12 cellular contexts compared by ENCODE assay signal in the genomic region with DNA sequence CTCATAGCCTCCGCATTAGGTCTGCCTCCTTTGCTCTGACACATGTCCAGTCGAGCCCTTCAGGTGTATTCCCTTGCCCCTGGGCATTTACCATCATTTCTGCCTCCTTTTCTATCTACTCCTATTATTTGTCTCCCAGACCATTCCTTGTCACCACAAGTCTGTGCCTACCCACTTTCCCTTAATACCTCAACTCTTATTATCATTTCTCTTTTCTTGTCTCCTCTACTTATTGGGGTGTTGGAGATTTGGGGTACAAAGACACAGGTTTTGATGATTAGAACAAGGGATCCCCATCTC. TPM values are rescaled to one million over a fixed set of nuclear protein-coding genes. Genes with fewer than 3 reads are reported as not detected.
A peak's percentile ranks its signal among the peaks of the same experiment; 100 is the strongest.
DNase-seq lines count a peak whose midpoint lies in the region; ATAC-seq and TF ChIP-seq lines count a peak whose summit lies in the region.
"Had no signal": no experiment of that assay in that cellular context is flagged by ENCODE, and none has a peak within 500 bp of the region (broad histone marks: within the 10 kb centered on the region; RNA-seq: fewer than 3 reads in every experiment).

No MANE protein-coding gene starts in this region.

- no peak overlapping the region for H2AK5ac ChIP-seq in IMR-90 (ENCODE audit: low read depth, low read length)

- H3K9ac ChIP-seq in IMR-90 (ENCODE audit: low read depth, low read length): no peak overlapping the region
- H3K9ac ChIP-seq in neural progenitor cell: no peak overlapping the region
- H3K9ac ChIP-seq in mammary epithelial cell (ENCODE audit: insufficient read depth, low read length): no peak overlapping the region

- dilution Hi-C loops in IMR-90 (cut with HindIII; ENCODE audit: low sequenced_read_pairs, unreplicated experiment): no loop called here
- dilution Hi-C loops in mammary epithelial cell (cut with HindIII; ENCODE audit: low sequenced_read_pairs): no loop called here

- no peak overlapping the region for H2AK9ac ChIP-seq in IMR-90 (replicated peaks; ENCODE audit: low read depth, low read length, poor library complexity)

- peaks cover 69% of the 10 kb centered on the region for H3K79me2 ChIP-seq in neural progenitor cell (ENCODE audit: low read depth)
- H3K79me2 ChIP-seq in mammary epithelial cell (ENCODE audit: insufficient read depth, low read length): peaks cover 14% of the 10 kb centered on the region

- TF ChIP-seq CTCF in CD4-positive, alpha-beta T cell (IDR thresholded peaks at IDR 0.05): no peak
- TF ChIP-seq CTCF in IMR-90 (conservative IDR thresholded peaks at IDR 0.05; ENCODE audit: low read depth, low read length): no peak
- TF ChIP-seq CTCF in neural progenitor cell (IDR thresholded peaks at IDR 0.05): no peak
- no peak for TF ChIP-seq CTCF in mammary epithelial cell (conservative IDR thresholded peaks at IDR 0.05 in 1 of 2, IDR thresholded peaks at IDR 0.05 in 1 of 2; ENCODE audit: extremely low read depth in 1 of 2, insufficient read depth in 1 of 2, low read depth in 1 of 2, low read length in 2 of 2)

- DNase-seq in CD4-positive, alpha-beta T cell: no peak
- no peak for DNase-seq in IMR-90
- no peak for DNase-seq in neural progenitor cell (ENCODE audit: low spot score)
- no peak for DNase-seq in NCI-H1694 treated with DMSO at 0.1 percent for 48 hours (lab: John Stamatoyannopoulos, UW)
- no peak for DNase-seq in activated CD4-positive, CD25-positive, alpha-beta regulatory T cell treated with anti-CD3 and anti-CD28 coated beads, Interleukin-2, amount 50 U/mL, for 72 hours
- no peak for DNase-seq in NCI-H187 (lab: John Stamatoyannopoulos, UW)
- DNase-seq in mammary epithelial cell: no peak
- DNase-seq: heart right ventricle; PC-3; retina; stimulated activated CD4-positive, alpha-beta T cell treated with anti-CD3 and anti-CD28 coated beads, Interleukin-4, amount 100 ng/mL, for 4 hours had no signal

- H3K4me2 ChIP-seq in IMR-90 (ENCODE audit: low read depth, low read length) (peak overlapping the region; percentile 42), neural progenitor cell (peak overlapping the region; percentile 88), mammary epithelial cell (ENCODE audit: insufficient read depth, low read depth, low read length) (no peak overlapping the region)

- peaks cover 77% of the 10 kb centered on the region for H3K4me1 Mint-ChIP-seq in CD4-positive, alpha-beta T cell (ENCODE audit: low read depth)
- peaks cover 74% of the 10 kb centered on the region for H3K4me1 Mint-ChIP-seq in neural progenitor cell

- WGBS in IMR-90 (ENCODE audit: extremely low coverage in 2 of 2, insufficient read length in 1 of 2), 2 experiments: 80% methylated on average over 2 of the region's 2 CpGs; no CpG with 5 or more reads in 1 of the 2 experiments
- WGBS in mammary epithelial cell (ENCODE audit: low coverage, missing lambda C conversion rate): 55% methylated on average over 2 of the region's 2 CpGs

- H3K4ac ChIP-seq in IMR-90 (ENCODE audit: low read depth, low read length): no peak overlapping the region

- H3K4me3 ChIP-seq in IMR-90 (ENCODE audit: insufficient read depth, low read depth, low read length) (no peak overlapping the region), neural progenitor cell (peak overlapping the region; percentile 84), mammary epithelial cell (replicated peaks in 1 of 3; ENCODE audit: insufficient read depth in 1 of 3, low read depth in 2 of 3, low read length in 3 of 3) (no peak overlapping the region)

- no peak overlapping the region for H2BK15ac ChIP-seq in IMR-90 (ENCODE audit: low read depth, low read length)

- H3K36me3 ChIP-seq in IMR-90 (ENCODE audit: control insufficient read depth, insufficient read depth, low read length): peaks cover 20% of the 10 kb centered on the region
- H3K36me3 ChIP-seq in neural progenitor cell: no peaks in the 10 kb centered on the region
- H3K36me3 ChIP-seq in mammary epithelial cell (ENCODE audit: insufficient read depth, low read length): no peaks in the 10 kb centered on the region

- H2BK5ac ChIP-seq in IMR-90 (ENCODE audit: low read depth, low read length, poor library complexity, severe bottlenecking): no peak overlapping the region

- no peaks in the 10 kb centered on the region for H3K27me3 ChIP-seq in CD4-positive, alpha-beta T cell (ENCODE audit: control insufficient read depth, insufficient read depth, low read length)
- no peaks in the 10 kb centered on the region for H3K27me3 ChIP-seq in IMR-90 (ENCODE audit: control insufficient read depth, insufficient read depth, low read length)
- H3K27me3 ChIP-seq in neural progenitor cell: no peaks in the 10 kb centered on the region
- H3K27me3 ChIP-seq in mammary epithelial cell (ENCODE audit: insufficient read depth, low read length): no peaks in the 10 kb centered on the region
- H3K27me3 ChIP-seq: heart right ventricle had no signal

- no peak overlapping the region for H3K27ac ChIP-seq in CD4-positive, alpha-beta T cell (ENCODE audit: low read depth, low read length)
- H3K27ac ChIP-seq in IMR-90 (ENCODE audit: insufficient read depth, low read length) (no peak overlapping the region), cingulate gyrus (ENCODE audit: low read depth, low read length) (peak overlapping the region; percentile 47), neural progenitor cell (no peak overlapping the region), mammary epithelial cell (ENCODE audit: insufficient read depth, low read depth, low read length) (no peak overlapping the region)
- H3K27ac ChIP-seq: heart right ventricle had no signal

- no peak for TF ChIP-seq RAD21 in IMR-90 (IDR thresholded peaks at IDR 0.05; ENCODE audit: low read length)

- H2BK20ac ChIP-seq in IMR-90 (ENCODE audit: low read depth, low read length): no peak overlapping the region

- no peak overlapping the region for H2BK120ac ChIP-seq in IMR-90 (ENCODE audit: low read depth, low read length)

- peaks cover 19% of the 10 kb centered on the region for H3K36me3 Mint-ChIP-seq in CD4-positive, alpha-beta T cell (ENCODE audit: low read depth)
- H3K36me3 Mint-ChIP-seq in neural progenitor cell: peaks cover 15% of the 10 kb centered on the region

- H3K18ac ChIP-seq in IMR-90 (ENCODE audit: low read depth, low read length): no peak overlapping the region

- no peak overlapping the region for H4K91ac ChIP-seq in IMR-90 (ENCODE audit: insufficient read depth, low read depth, low read length)

- H4K20me1 ChIP-seq in IMR-90 (ENCODE audit: insufficient read depth, low read length) (peaks cover 10% of the 10 kb centered on the region), neural progenitor cell (ENCODE audit: low read depth) (peaks cover 3% of the 10 kb centered on the region), mammary epithelial cell (ENCODE audit: insufficient read depth, low read length) (no peaks in the 10 kb centered on the region)

- peaks cover 27% of the 10 kb centered on the region for H3K4me1 ChIP-seq in IMR-90 (ENCODE audit: control insufficient read depth, insufficient read depth, low read length)
- H3K4me1 ChIP-seq in neural progenitor cell: peaks cover 34% of the 10 kb centered on the region
- H3K4me1 ChIP-seq in mammary epithelial cell (ENCODE audit: insufficient read depth, low read length): peaks cover 23% of the 10 kb centered on the region

- peak overlapping the region; percentile 62 for H3K27ac Mint-ChIP-seq in CD4-positive, alpha-beta T cell
- H3K27ac Mint-ChIP-seq in neural progenitor cell: peak overlapping the region; percentile 50

- no peak overlapping the region for H4K5ac ChIP-seq in IMR-90 (ENCODE audit: low read depth, low read length)

- peak overlapping the region; percentile 71 for H3K4me3 Mint-ChIP-seq in CD4-positive, alpha-beta T cell
- H3K4me3 Mint-ChIP-seq in neural progenitor cell: peak overlapping the region; percentile 91

- no peak for ATAC-seq in CD4-positive, alpha-beta T cell (ENCODE audit: poor library complexity)
- ATAC-seq in IMR-90 (ENCODE audit: low read depth): no peak
- ATAC-seq: heart right ventricle, PC-3 had no signal

- H3K56ac ChIP-seq in IMR-90 (ENCODE audit: extremely low read depth, insufficient read depth, low read length): no peak overlapping the region

- peaks cover 21% of the 10 kb centered on the region for H3K9me1 ChIP-seq in IMR-90 (ENCODE audit: insufficient read depth, low read length)

- no peak for TF ChIP-seq POLR2A in IMR-90 (IDR thresholded peaks at IDR 0.05; ENCODE audit: low read depth, low read length)

- POLR2A ChIA-PET in CD4-positive, alpha-beta T cell (lab: Charles Lee): no interaction called here
- POLR2A ChIA-PET in IMR-90 (lab: Charles Lee; ENCODE audit: unreplicated experiment): no interaction called here

- H2AFZ ChIP-seq in IMR-90 (replicated peaks; ENCODE audit: low read length, poor library complexity) (no peak overlapping the region), neural progenitor cell (replicated peaks) (no peak overlapping the region), mammary epithelial cell (ENCODE audit: low read depth, low read length) (no peak overlapping the region)

- in situ Hi-C loops in IMR-90 (cut with MboI; ENCODE audit: low sequenced_read_pairs): no loop called here
- in situ Hi-C loops in mammary epithelial cell (cut with MboI; ENCODE audit: low sequenced_read_pairs in 2 of 2): no loop called here

- H3K23ac ChIP-seq in IMR-90 (ENCODE audit: low read depth, low read length): 0 out of 2 replicates have a peak overlapping the region, but pooled peaks have one; percentile 16

- no peaks in the 10 kb centered on the region for H3K27me3 Mint-ChIP-seq in CD4-positive, alpha-beta T cell
- peaks cover 4% of the 10 kb centered on the region for H3K27me3 Mint-ChIP-seq in neural progenitor cell (ENCODE audit: insufficient read depth, low read depth)

- peak overlapping the region; percentile 51; the same call in 1 of the 2 replicates for H3K14ac ChIP-seq in IMR-90 (replicated peaks; ENCODE audit: low read depth, low read length)

- no peaks in the 10 kb centered on the region for H3K9me3 ChIP-seq in CD4-positive, alpha-beta T cell (ENCODE audit: control insufficient read depth, low read length)
- no peaks in the 10 kb centered on the region for H3K9me3 ChIP-seq in IMR-90 (ENCODE audit: control insufficient read depth, insufficient read depth, low read length)
- H3K9me3 ChIP-seq in neural progenitor cell (ENCODE audit: low read depth): no peaks in the 10 kb centered on the region
- no peaks in the 10 kb centered on the region for H3K9me3 ChIP-seq in mammary epithelial cell (replicated peaks; ENCODE audit: insufficient read depth, low read length)
- H3K9me3 ChIP-seq: heart right ventricle had no signal

- peaks cover 29 to 91% of the 10 kb centered on the region in 2 experiments for H3K79me1 ChIP-seq in IMR-90 (ENCODE audit: low read depth in 1 of 2, low read length in 2 of 2)

- intact Hi-C loops in CD4-positive, alpha-beta T cell (cut with DNase I, micrococcal nuclease): no loop called here
- intact Hi-C loops in IMR-90 (cut with micrococcal nuclease): no loop called here
- intact Hi-C loops in mammary epithelial cell (cut with micrococcal nuclease): no loop called here

- BruUV-seq in IMR-90 (replicated peaks; lab: Mats Ljungman, UMichigan) (no TSS peak), mammary epithelial cell (replicated peaks; lab: Mats Ljungman, UMichigan) (no TSS peak)

- 0 out of 4 replicates have a peak overlapping the region, but pooled peaks of 1 of the 2 experiments have one; percentile 81 for H4K8ac ChIP-seq in IMR-90 (ENCODE audit: low read depth in 2 of 2, low read length in 2 of 2)

- H3F3A ChIP-seq in neural progenitor cell (ENCODE audit: low read depth): peaks cover 48% of the 10 kb centered on the region

- CTCF ChIA-PET in CD4-positive, alpha-beta T cell (lab: Charles Lee): no interaction called here
- CTCF ChIA-PET in IMR-90 (lab: Yijun Ruan, JAX): no interaction called here
- CTCF ChIA-PET in mammary epithelial cell (lab: Charles Lee; ENCODE audit: low non-redundant PET): no interaction called here

- no peaks in the 10 kb centered on the region for H3K9me3 Mint-ChIP-seq in CD4-positive, alpha-beta T cell
- no peaks in the 10 kb centered on the region for H3K9me3 Mint-ChIP-seq in neural progenitor cell

RNA-seq across cellular contexts. Expression of a gene that starts 1.4 kb away (rescaled TPM):
- 10 to 100 TPM; 62.4 to 63.8 TPM for total RNA-seq in CD4-positive, alpha-beta T cell
- 1.4 TPM in 2 replicates for total RNA-seq in IMR-90 (2012; rRNA removed)
- 15.3 and 17.0 TPM in 2 replicates for polyA plus RNA-seq in IMR-90 (2012; rRNA removed)
- 5.6 and 6.5 TPM in 2 replicates for polyA plus RNA-seq in IMR-90 (2012; cell fraction: cytosol; rRNA removed)
- 70.0 and 83.5 TPM in 2 replicates for polyA plus RNA-seq in IMR-90 (2012; cell fraction: nucleus; rRNA removed; ENCODE audit: low replicate concordance)
- total RNA-seq in neural progenitor cell (ENCODE audit: low replicate concordance): 14.1 and 29.7 TPM in 2 replicates
- total RNA-seq in mammary epithelial cell: 10 to 100 TPM in 1 of 2 donors, 1 to 10 TPM in 1; 4.2 to 17.7 TPM
- 3.2 TPM for polyA plus RNA-seq in mammary epithelial cell
- polyA minus RNA-seq in mammary epithelial cell: 1.8 TPM

RNA-seq across cellular contexts. Expression of a gene that starts 3.4 kb away (rescaled TPM):
- total RNA-seq in CD4-positive, alpha-beta T cell: 100 to 1,000 TPM; 176 to 185 TPM
- total RNA-seq in IMR-90 (2012; rRNA removed): 122 and 136 TPM in 2 replicates
- 427 and 483 TPM in 2 replicates for polyA plus RNA-seq in IMR-90 (2012; rRNA removed)
- polyA plus RNA-seq in IMR-90 (2012; cell fraction: cytosol; rRNA removed): 545 and 1,404 TPM in 2 replicates
- polyA plus RNA-seq in IMR-90 (2012; cell fraction: nucleus; rRNA removed; ENCODE audit: low replicate concordance): 266 and 336 TPM in 2 replicates
- total RNA-seq in neural progenitor cell (ENCODE audit: low replicate concordance): 118 and 186 TPM in 2 replicates
- 100 to 1,000 TPM in 1 of 2 donors, 10 to 100 TPM in 1; 81.4 to 181 TPM for total RNA-seq in mammary epithelial cell
- 232 TPM for polyA plus RNA-seq in mammary epithelial cell
- 160 TPM for polyA minus RNA-seq in mammary epithelial cell

RNA-seq across cellular contexts. Expression of a gene that starts 10.5 kb away (rescaled TPM):
- 100 to 1,000 TPM; 545 to 557 TPM for total RNA-seq in CD4-positive, alpha-beta T cell
- total RNA-seq in IMR-90 (2012; rRNA removed) (9.0 and 12.2 TPM in 2 replicates), neural progenitor cell (ENCODE audit: low replicate concordance) (25.6 and 55.8 TPM in 2 replicates), mammary epithelial cell (10 to 100 TPM; 15.7 to 31.7 TPM)
- polyA plus RNA-seq in IMR-90 (2012; rRNA removed) (47.2 and 50.8 TPM in 2 replicates), mammary epithelial cell (19.0 TPM)
- 36.6 and 48.3 TPM in 2 replicates for polyA plus RNA-seq in IMR-90 (2012; cell fraction: cytosol; rRNA removed)
- 270 and 345 TPM in 2 replicates for polyA plus RNA-seq in IMR-90 (2012; cell fraction: nucleus; rRNA removed; ENCODE audit: low replicate concordance)
- polyA minus RNA-seq in mammary epithelial cell: 56.0 TPM

RNA-seq across cellular contexts. Expression of a gene that starts 29.7 kb away (rescaled TPM):
- 1 to 10 TPM; 1.2 to 1.6 TPM for total RNA-seq in CD4-positive, alpha-beta T cell
- total RNA-seq in IMR-90 (2012; rRNA removed) (33.9 and 35.3 TPM in 2 replicates), neural progenitor cell (ENCODE audit: low replicate concordance) (93.9 and 179 TPM in 2 replicates), mammary epithelial cell (10 to 100 TPM in 1 of 2 donors, 1 to 10 TPM in 1; 2.8 to 36.7 TPM)
- polyA plus RNA-seq in IMR-90 (2012; rRNA removed) (40.6 and 41.9 TPM in 2 replicates), mammary epithelial cell (47.5 TPM)
- polyA plus RNA-seq in IMR-90 (2012; cell fraction: cytosol; rRNA removed): 20.3 and 20.6 TPM in 2 replicates
- 33.6 and 50.3 TPM in 2 replicates for polyA plus RNA-seq in IMR-90 (2012; cell fraction: nucleus; rRNA removed; ENCODE audit: low replicate concordance)
- 45.2 TPM for polyA minus RNA-seq in mammary epithelial cell

RNA-seq across cellular contexts. Expression of a gene that starts 33.1 kb away (rescaled TPM):
- 1 to 10 TPM; 5.5 to 5.7 TPM for total RNA-seq in CD4-positive, alpha-beta T cell
- total RNA-seq in IMR-90 (2012; rRNA removed) (5.4 and 5.6 TPM in 2 replicates), neural progenitor cell (ENCODE audit: low replicate concordance) (10.2 and 12.7 TPM in 2 replicates), mammary epithelial cell (10 to 100 TPM in 1 of 2 donors, 1 to 10 TPM in 1; 5.7 to 10.3 TPM)
- polyA plus RNA-seq in IMR-90 (2012; rRNA removed) (4.7 and 5.9 TPM in 2 replicates), mammary epithelial cell (10.0 TPM)
- 1.8 and 2.2 TPM in 2 replicates for polyA plus RNA-seq in IMR-90 (2012; cell fraction: cytosol; rRNA removed)
- 17.5 TPM in 2 replicates for polyA plus RNA-seq in IMR-90 (2012; cell fraction: nucleus; rRNA removed; ENCODE audit: low replicate concordance)
- polyA minus RNA-seq in mammary epithelial cell: 19.4 TPM
